In the genomic region with DNA sequence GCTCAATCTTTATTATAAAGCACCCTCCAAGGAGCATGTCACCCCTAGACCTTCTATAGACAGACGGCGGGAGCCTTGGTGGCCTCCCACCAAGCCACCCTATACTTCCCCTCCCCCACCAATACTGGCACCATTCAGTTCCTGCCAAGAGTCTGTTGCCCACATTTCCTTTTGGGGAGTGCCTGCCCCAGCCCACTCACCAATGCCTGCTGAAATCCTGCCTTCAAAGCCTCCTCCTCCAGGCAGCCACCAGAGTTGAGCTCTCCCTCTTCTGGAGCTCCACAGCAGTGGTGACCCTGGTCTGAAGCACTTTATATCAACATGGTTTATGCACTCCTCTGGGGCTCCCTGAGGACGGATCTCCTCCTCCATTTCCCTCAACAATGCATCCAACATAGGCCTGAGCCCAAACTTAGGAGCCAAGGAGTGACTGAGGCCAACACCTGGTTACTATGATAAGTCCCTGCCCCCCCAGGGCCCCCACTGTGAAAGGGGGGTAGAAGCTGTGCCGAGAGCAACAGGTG, we compare ENCODE assay signal across 24 cellular contexts. TPM values are rescaled to one million over a fixed set of nuclear protein-coding genes. Genes with fewer than 3 reads are reported as not detected.
A peak's percentile ranks its signal among the peaks of the same experiment; 100 is the strongest.
DNase-seq lines count a peak whose midpoint lies in the region; ATAC-seq and TF ChIP-seq lines count a peak whose summit lies in the region.
"Had no signal": no experiment of that assay in that cellular context is flagged by ENCODE, and none has a peak within 500 bp of the region (broad histone marks: within the 10 kb centered on the region; RNA-seq: fewer than 3 reads in every experiment).

No MANE protein-coding gene starts in this region.

- no peaks in the 10 kb centered on the region for H3K9me3 ChIP-seq in neural cell (ENCODE audit: low read length)
- H3K9me3 ChIP-seq: colonic mucosa, mucosa of descending colon, right atrium auricular region, spleen had no signal

- 0 out of 2 replicates have a peak, but pooled peaks cover 8% of the 10 kb centered on the region for H3F3A ChIP-seq in GM23338 (replicated peaks; ENCODE audit: low read depth)
- peaks cover 21% of the 10 kb centered on the region for H3F3A ChIP-seq in neural cell (ENCODE audit: insufficient read depth, low read length, poor library complexity, severe bottlenecking)

- H3K27ac ChIP-seq in GM23338 (ENCODE audit: low read depth) (no peak overlapping the region), dorsolateral prefrontal cortex (peak overlapping the region in 20 of 59 donors; percentile 1 to 72 (median 40)), neural cell (ENCODE audit: low read length) (peak overlapping the region; percentile 95)
- H3K27ac ChIP-seq: brain microvascular endothelial cell, colonic mucosa, PC-9, right atrium auricular region, spleen had no signal

- TF ChIP-seq RAD21 in neural cell (conservative IDR thresholded peaks at IDR 0.05): no peak

- peak overlapping the region; percentile 63 for H3K4me3 Mint-ChIP-seq in GM23338
- H3K4me3 Mint-ChIP-seq in HFFc6: no peak overlapping the region
- H3K4me3 Mint-ChIP-seq: CD4-positive, alpha-beta T cell had no signal

- ATAC-seq in GM23338 (peak; percentile 11), HG03135 (IDR thresholded peaks at IDR 0.05; ENCODE audit: unreplicated experiment) (no peak), HG03196 (IDR thresholded peaks at IDR 0.05; ENCODE audit: unreplicated experiment) (no peak)

- peaks cover 13% of the 10 kb centered on the region for H3K27me3 Mint-ChIP-seq in GM23338 (ENCODE audit: insufficient read depth, low read depth, poor library complexity)
- peaks cover 12% of the 10 kb centered on the region for H3K27me3 Mint-ChIP-seq in HFFc6 (ENCODE audit: insufficient read depth)

- TF ChIP-seq EP300 in neural cell (conservative IDR thresholded peaks at IDR 0.05; ENCODE audit: poor library complexity, severe bottlenecking): no peak

- H3K4me2 ChIP-seq in GM23338: peak overlapping the region; percentile 82
- H3K4me2 ChIP-seq in neural cell (ENCODE audit: low read length): peak overlapping the region; percentile 68
- H3K4me2 ChIP-seq: PC-9 had no signal

- H3K36me3 Mint-ChIP-seq in GM23338 (ENCODE audit: low read depth): no peaks in the 10 kb centered on the region
- no peaks in the 10 kb centered on the region for H3K36me3 Mint-ChIP-seq in HFFc6 (ENCODE audit: low read depth)

- H3K27ac Mint-ChIP-seq in GM23338: no peak overlapping the region
- H3K27ac Mint-ChIP-seq in HFFc6: no peak overlapping the region
- H3K27ac Mint-ChIP-seq: activated T-helper 2 cell treated with anti-CD3 and anti-CD28 coated beads, Interferon-gamma antibody, Interleukin-2, Interleukin-4, amounts not matched to agents 10 μg/mL and 5 μg/mL and 100 μg/mL, durations not matched to agents 14 hours and 24 hours and 36 hours; CD4-positive, alpha-beta T cell had no signal

- H3K4me1 Mint-ChIP-seq in GM23338: peaks cover 28% of the 10 kb centered on the region
- peaks cover 31% of the 10 kb centered on the region for H3K4me1 Mint-ChIP-seq in HFFc6 (ENCODE audit: low read depth)

- H3K27me3 ChIP-seq in GM23338 (ENCODE audit: insufficient read depth): peaks cover 13% of the 10 kb centered on the region; the same call in 1 of the 2 replicates
- no peaks in the 10 kb centered on the region for H3K27me3 ChIP-seq in dorsolateral prefrontal cortex
- no peaks in the 10 kb centered on the region for H3K27me3 ChIP-seq in neural cell (ENCODE audit: insufficient read depth, low read depth, low read length)
- H3K27me3 ChIP-seq: brain microvascular endothelial cell, right atrium auricular region had no signal

- DNase-seq in GM23338 (ENCODE audit: low spot score) (no peak), dorsolateral prefrontal cortex (no peak), T-helper 1 cell (no peak), HFFc6 (no peak)
- peak; percentile 47 for DNase-seq in Jurkat, Clone E6-1 (ENCODE audit: low read depth, low spot score)
- DNase-seq: activated CD4-positive, alpha-beta T cell treated with anti-CD3 and anti-CD28 coated beads, Interleukin-2, amount 50 U/mL, for 4 hours; activated CD8-positive, alpha-beta memory T cell treated with anti-CD3 and anti-CD28 coated beads, Interleukin-2, amount 50 U/mL, for 4 hours; brain microvascular endothelial cell; colonic mucosa; IMR-90; MM.1S; mucosa of descending colon; PC-9; spleen; stimulated activated CD4-positive, alpha-beta T cell treated with anti-CD3 and anti-CD28 coated beads, Interleukin-4, amount 100 ng/mL, for 24 hours; stimulated activated naive CD4-positive, alpha-beta T cell treated with Interleukin-2 at 50 U/mL for 16 hours had no signal

- H3K79me2 ChIP-seq in GM23338 (replicated peaks; ENCODE audit: insufficient read depth) (no peaks in the 10 kb centered on the region), neural cell (replicated peaks; ENCODE audit: insufficient read depth, low read length) (no peaks in the 10 kb centered on the region)

- H2AFZ ChIP-seq in GM23338 (peak overlapping the region; percentile 72; the same call in 1 of the 2 replicates), neural cell (ENCODE audit: low read depth, low read length) (no peak overlapping the region)
- H2AFZ ChIP-seq: PC-9 had no signal

- no peaks in the 10 kb centered on the region for H4K20me1 ChIP-seq in GM23338 (replicated peaks; ENCODE audit: insufficient read depth)
- H4K20me1 ChIP-seq in neural cell (ENCODE audit: insufficient read depth): no peaks in the 10 kb centered on the region

- intact Hi-C loops in dorsolateral prefrontal cortex (cut with DNase I): no loop called here

- H3K9me3 Mint-ChIP-seq in GM23338 (no peaks in the 10 kb centered on the region), HFFc6 (no peaks in the 10 kb centered on the region)
- H3K9me3 Mint-ChIP-seq: activated T-helper 2 cell treated with anti-CD3 and anti-CD28 coated beads, Interferon-gamma antibody, Interleukin-2, Interleukin-4, amounts not matched to agents 10 μg/mL and 5 μg/mL and 100 μg/mL, durations not matched to agents 14 hours and 24 hours and 36 hours; CD4-positive, alpha-beta T cell had no signal

- H3K9me2 ChIP-seq in GM23338 (ENCODE audit: insufficient read depth): no peaks in the 10 kb centered on the region
- H3K9me2 ChIP-seq in neural cell (ENCODE audit: insufficient read depth, low read length): no peaks in the 10 kb centered on the region

- H3K9ac ChIP-seq in neural cell (ENCODE audit: low read length): peak overlapping the region; percentile 66

- no peaks in the 10 kb centered on the region for H3K36me3 ChIP-seq in GM23338 (ENCODE audit: insufficient read depth)
- H3K36me3 ChIP-seq in neural cell (ENCODE audit: insufficient read depth, low read length): no peaks in the 10 kb centered on the region
- H3K36me3 ChIP-seq: brain microvascular endothelial cell, colonic mucosa, right atrium auricular region, spleen had no signal

- no peak for TF ChIP-seq CTCF in GM23338 (conservative IDR thresholded peaks at IDR 0.05; ENCODE audit: low read depth in 2 of 2)
- no peak for TF ChIP-seq CTCF in dorsolateral prefrontal cortex (IDR thresholded peaks at IDR 0.05 in 54 of 56, conservative IDR thresholded peaks at IDR 0.05 in 2 of 56; ENCODE audit: low read depth in 1 of 56, partially characterized antibody in 56 of 56)
- no peak for TF ChIP-seq CTCF in neural cell (IDR thresholded peaks at IDR 0.05; ENCODE audit: poor library complexity, severe bottlenecking)
- TF ChIP-seq CTCF in HFFc6 (IDR thresholded peaks at IDR 0.05): no peak

- H3K4me1 ChIP-seq in GM23338 (ENCODE audit: insufficient read depth): peaks cover 12% of the 10 kb centered on the region
- H3K4me1 ChIP-seq: colonic mucosa had no signal

- H3K4me3 ChIP-seq in GM23338 (peak overlapping the region; percentile 60), dorsolateral prefrontal cortex (peak overlapping the region in 38 of 59 donors; percentile 16 to 63 (median 48)), neural cell (ENCODE audit: low read length) (peak overlapping the region; percentile 56)
- peak overlapping the region; percentile 44 for H3K4me3 ChIP-seq in Jurkat, Clone E6-1 (ENCODE audit: low read length)
- H3K4me3 ChIP-seq: colonic mucosa, mucosa of descending colon, PC-9 had no signal

TF ChIP-seq in GM23338, 12 proteins besides CTCF, POLR2A, EP300 and RAD21:
- no peak for TF ChIP-seq CREB1 (CRISPR knock-in tag; IDR thresholded peaks at IDR 0.05; ENCODE audit: low read depth)

TF ChIP-seq in neural cell, 6 proteins besides CTCF, POLR2A, EP300 and RAD21 (continues in another document):
- TF ChIP-seq MXI1 (conservative IDR thresholded peaks at IDR 0.05; ENCODE audit: poor library complexity, severe bottlenecking) (no peak), TAF1 (IDR thresholded peaks at IDR 0.05; ENCODE audit: low read depth) (no peak)

RNA-seq across cellular contexts. Expression of gene CCDC33, which starts 8.8 kb away (rescaled TPM):
- total RNA-seq in GM23338 (2014; rRNA removed; shearing (Covaris generic)): 0.27 and 2.6 TPM in 2 replicates
- polyA plus RNA-seq in GM23338 (2016; fragmentation: Nextera tagmentation; extraction: Ambion mirVana): 2.5 and 2.8 TPM in 2 replicates
- polyA plus RNA-seq in Jurkat, Clone E6-1 (2012; ENCODE audit: insufficient read depth, insufficient read length): 3.6 TPM
- 1 to 10 TPM in 2 of 120 experiments, under 1 TPM in 16, not detected in 102; 0.14 to 2.0 (median 0.36) TPM for total RNA-seq in dorsolateral prefrontal cortex
- polyA plus RNA-seq in neural cell: 1.4 TPM in 2 replicates
- polyA minus RNA-seq in neural cell: 0.73 and 1.3 TPM in 2 replicates
- under 1 TPM in 1 of 6 experiments, not detected in 5; 0.30 TPM for total RNA-seq in HFFc6 (2021; fragmentation: NEBNext Ultra II Directional; extraction: Animal tissue kit (Norgen Biotek cat#: 25700))
- total RNA-seq: activated T-helper 2 cell treated with anti-CD3 and anti-CD28 coated beads, Interferon-gamma antibody, Interleukin-2, Interleukin-4, amounts not matched to agents 10 μg/mL and 5 μg/mL and 100 μg/mL, durations not matched to agents 14 hours and 24 hours and 36 hours; CD4-positive, alpha-beta T cell; IMR-90; left ventricle myocardium superior; right atrium auricular region; spleen; T-helper 2 cell treated with Interferon-gamma antibody and Interleukin-4, amounts not matched to agents 100 ng/mL and 5 ng/mL, for 36 hours had no signal
- polyA plus RNA-seq: IMR-90 had no signal

RNA-seq across cellular contexts. Expression of gene STRA6, which starts 42.3 kb away (rescaled TPM):
- 9.9 and 14.1 TPM in 2 replicates for total RNA-seq in GM23338 (2014; rRNA removed; shearing (Covaris generic))
- 8.2 TPM in 2 replicates for polyA plus RNA-seq in GM23338 (2016; fragmentation: Nextera tagmentation; extraction: Ambion mirVana)
- 1.2 TPM for polyA plus RNA-seq in Jurkat, Clone E6-1 (2012; ENCODE audit: insufficient read depth, insufficient read length)
- 1 to 10 TPM in 32 of 120 experiments, under 1 TPM in 48, not detected in 40; 0.19 to 3.2 (median 0.83) TPM for total RNA-seq in dorsolateral prefrontal cortex
- polyA plus RNA-seq in neural cell: 4.4 and 11.9 TPM in 2 replicates
- polyA minus RNA-seq in neural cell: 8.5 and 9.6 TPM in 2 replicates
- total RNA-seq in HFFc6 (2021; fragmentation: NEBNext Ultra II Directional; extraction: Animal tissue kit (Norgen Biotek cat#: 25700)): 1 to 10 TPM; 2.2 to 3.2 (median 2.6) TPM
- total RNA-seq: activated T-helper 2 cell treated with anti-CD3 and anti-CD28 coated beads, Interferon-gamma antibody, Interleukin-2, Interleukin-4, amounts not matched to agents 10 μg/mL and 5 μg/mL and 100 μg/mL, durations not matched to agents 14 hours and 24 hours and 36 hours; CD4-positive, alpha-beta T cell; colonic mucosa; IMR-90; left ventricle myocardium superior; T-helper 2 cell treated with Interferon-gamma antibody and Interleukin-4, amounts not matched to agents 100 ng/mL and 5 ng/mL, for 36 hours had no signal
